Comparison of ENCODE assay signal across 16 cellular contexts in the genomic region with DNA sequence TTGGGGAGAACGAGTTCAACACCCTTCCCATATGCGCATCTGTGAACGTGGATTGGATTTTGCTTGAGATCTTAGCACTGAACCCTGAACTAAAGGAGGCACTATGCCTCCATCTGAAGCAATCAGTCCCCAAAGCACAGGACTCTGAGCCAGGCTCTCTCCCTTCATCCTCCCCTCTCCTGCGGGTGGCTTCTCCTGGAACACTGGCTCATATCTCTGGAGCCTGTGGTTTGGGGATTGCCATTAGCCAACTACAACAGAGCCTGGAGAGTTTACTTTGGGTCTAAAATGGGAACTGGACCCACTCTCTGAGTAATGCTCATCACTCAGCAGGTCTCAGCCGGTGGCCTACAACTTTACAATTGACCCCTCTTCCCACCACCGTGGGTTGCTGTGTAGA.
"Had no signal": no experiment of that assay in that cellular context is flagged by ENCODE, and none has a peak within 500 bp of the region (broad histone marks: within the 10 kb centered on the region; RNA-seq: fewer than 3 reads in every experiment).

No MANE protein-coding gene starts in this region.

- ATAC-seq: foreskin keratinocyte, psoas muscle had no signal

- H3K27ac ChIP-seq: cardiac muscle cell, foreskin keratinocyte, hepatocyte, left ventricle myocardium inferior, psoas muscle, sigmoid colon, spleen, transverse colon, uterus had no signal

- H3K9me3 ChIP-seq: left ventricle myocardium inferior, psoas muscle, sigmoid colon, spleen, transverse colon, uterus had no signal

- H3K79me2 ChIP-seq: hepatocyte had no signal

- H3K4me3 ChIP-seq: cardiac muscle cell, hepatocyte, left ventricle myocardium inferior, psoas muscle, sigmoid colon, spleen, transverse colon, uterus had no signal

- H3K27me3 ChIP-seq: foreskin keratinocyte, hepatocyte, transverse colon, uterus had no signal

- DNase-seq: activated gamma-delta T cell; dermis blood vessel endothelial cell; effector memory CD4-positive, alpha-beta T cell; foreskin keratinocyte; left ventricle myocardium inferior; mammary epithelial cell; psoas muscle; sigmoid colon; spleen; stimulated activated CD4-positive, alpha-beta T cell treated with anti-CD3 and anti-CD28 coated beads, Interleukin-4, amount 100 ng/mL, for 4 hours; stimulated activated naive CD4-positive, alpha-beta T cell treated with Interleukin-2 at 50 U/mL for 16 hours; substantia nigra; transverse colon; uterus had no signal

- H3K36me3 ChIP-seq: cardiac muscle cell, left ventricle myocardium inferior, sigmoid colon, spleen, transverse colon, uterus had no signal

- H3K4me1 ChIP-seq: foreskin keratinocyte, left ventricle myocardium inferior, psoas muscle, sigmoid colon, spleen, uterus had no signal

- H3K4me2 ChIP-seq: hepatocyte had no signal
